18 cellular contexts compared by ENCODE assay signal in genomic region chr16:78040396-78040795, GRCh38. TPM values are rescaled to one million over a fixed set of nuclear protein-coding genes. Genes with fewer than 3 reads are reported as not detected.
DNase-seq lines count a peak whose midpoint lies in the region; ATAC-seq and TF ChIP-seq lines count a peak whose summit lies in the region.
"Had no signal": no experiment of that assay in that cellular context is flagged by ENCODE, and none has a peak within 500 bp of the region (broad histone marks: within the 10 kb centered on the region; RNA-seq: fewer than 3 reads in every experiment).

No MANE protein-coding gene starts in this region.

- H3K4me3 ChIP-seq in lower lobe of right lung: no peak overlapping the region
- H3K4me3 ChIP-seq: A549; BLaER1 treated with 17β-estradiol and CSF1 and Interleukin-3, amounts not matched to agents 10 nM and 100 nM had no signal

- H3K36me3 ChIP-seq in lower lobe of right lung: no peaks in the 10 kb centered on the region
- H3K36me3 ChIP-seq: BLaER1 treated with 17β-estradiol and CSF1 and Interleukin-3, amounts not matched to agents 10 nM and 100 nM had no signal

- no peaks in the 10 kb centered on the region for H3K4me1 ChIP-seq in lower lobe of right lung
- H3K4me1 ChIP-seq: A549; BLaER1 treated with 17β-estradiol and CSF1 and Interleukin-3, amounts not matched to agents 10 nM and 100 nM; Caco-2 had no signal

- TF ChIP-seq CTCF in lower lobe of right lung (IDR thresholded peaks at IDR 0.05): no peak

- DNase-seq in DMS53 (lab: John Stamatoyannopoulos, UW): peak; percentile 4
- no peak for DNase-seq in DMS53 treated with DMSO at 0.1 percent for 48 hours (lab: John Stamatoyannopoulos, UW; ENCODE audit: unreplicated experiment)
- no peak for DNase-seq in lower lobe of right lung
- DNase-seq: AML-193; Caco-2; Calu3; CD4-positive, alpha-beta T cell; CD8-positive, alpha-beta T cell; DMS79 treated with DMSO at 0.1 percent for 48 hours; GF-D8 had no signal

- no peaks in the 10 kb centered on the region for H3K9me3 ChIP-seq in lower lobe of right lung
- H3K9me3 ChIP-seq: A549; BLaER1 treated with 17β-estradiol and CSF1 and Interleukin-3, amounts not matched to agents 10 nM and 100 nM; Caco-2 had no signal

- H3K27ac ChIP-seq in lower lobe of right lung: no peak overlapping the region
- H3K27ac ChIP-seq: 22Rv1; A549; BLaER1 treated with 17β-estradiol and CSF1 and Interleukin-3, amounts not matched to agents 10 nM and 100 nM; C4-2B had no signal

- H3K27me3 ChIP-seq in lower lobe of right lung (ENCODE audit: low read depth): peaks cover 7% of the 10 kb centered on the region
- H3K27me3 ChIP-seq: BLaER1 treated with 17β-estradiol and CSF1 and Interleukin-3, amounts not matched to agents 10 nM and 100 nM had no signal

- ATAC-seq in lower lobe of right lung (peak; percentile 77 to 80), GM18861 (IDR thresholded peaks at IDR 0.05; ENCODE audit: unreplicated experiment) (no peak), HG02642 (IDR thresholded peaks at IDR 0.05; ENCODE audit: poor library complexity, unreplicated experiment) (no peak)
- ATAC-seq: A549; CD8-positive, alpha-beta T cell had no signal

- intact Hi-C loops in lower lobe of right lung (cut with DNase I): no loop called here

RNA-seq across cellular contexts. Expression of gene CLEC3A, which starts 18.0 kb away (rescaled TPM):
- total RNA-seq in lower lobe of right lung: not detected
- total RNA-seq: A172; B cell; Calu3; CD4-positive, alpha-beta T cell; CD8-positive, alpha-beta T cell had no signal

RNA-seq across cellular contexts. Expression of gene WWOX, which starts 59.1 kb away (rescaled TPM):
- total RNA-seq in lower lobe of right lung: 19.2 TPM

Comparison
In these comparisons a context has a peak if more than half of its experiments do, and no peak if none do; other contexts are left out.
1. ATAC-seq: peak in lower lobe of right lung (2 of 2); none in GM18861 (single experiment) and HG02642 (single experiment).